Comparison of ENCODE assay signal across 1 cellular context in the genomic region with DNA sequence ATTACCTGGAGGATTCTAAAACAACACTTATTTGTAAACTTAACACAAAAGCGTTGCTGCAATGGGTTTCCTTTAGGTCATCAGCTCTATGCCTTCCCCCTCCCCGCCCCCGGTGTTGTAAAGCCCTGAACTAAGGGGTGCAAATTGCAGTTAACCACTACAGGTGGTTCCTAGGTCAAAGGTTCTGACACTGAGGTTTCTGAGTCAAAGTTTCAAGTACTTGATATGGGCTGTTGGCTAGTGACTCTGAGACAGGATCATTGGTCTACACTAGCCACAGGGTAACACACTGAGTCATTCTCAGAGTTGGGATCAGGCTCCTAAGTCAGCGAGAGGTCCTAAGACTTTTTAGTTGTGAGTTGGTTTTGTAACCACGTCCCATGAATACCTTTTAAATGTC.
TF ChIP-seq lines count a peak whose summit lies in the region.

No MANE protein-coding gene starts in this region.

TF ChIP-seq in GM12878, 131 proteins besides CTCF, POLR2A, EP300 and RAD21 (continued from another document):
- peak; percentile 74; the same call in 1 of the 2 replicates for TF ChIP-seq RELB (IDR thresholded peaks at IDR 0.05; ENCODE audit: low read depth)
- TF ChIP-seq MEF2A (IDR thresholded peaks at IDR 0.05; ENCODE audit: insufficient read depth, low read depth, low read length) = 0 out of 2 replicates have a peak, but pooled peaks have one; percentile 28
- TF ChIP-seq GATAD2B (conservative IDR thresholded peaks at IDR 0.05; ENCODE audit: low read depth) = peak; percentile 68; the same call in 1 of the 2 replicates
- peak; percentile 74; the same call in 1 of the 2 replicates for TF ChIP-seq MLLT1 (IDR thresholded peaks at IDR 0.05)
- TF ChIP-seq CEBPB (IDR thresholded peaks at IDR 0.05; ENCODE audit: borderline replicate concordance in 1 of 2, low read depth in 2 of 2, low read length in 2 of 2) = peak in 1 of 2 experiments; percentile 24; a peak in 1 of 4 replicates
- peak; percentile 100 for TF ChIP-seq NR2F1 (conservative IDR thresholded peaks at IDR 0.05)
- no peak for TF ChIP-seq HDAC6 (IDR thresholded peaks at IDR 0.05; ENCODE audit: unreplicated experiment)
- no peak for TF ChIP-seq ELK1 (IDR thresholded peaks at IDR 0.05; ENCODE audit: low read depth, low read length)
